ENCODE assay signal across 11 cellular contexts in genomic region chr5:97355775-97356174, GRCh38.
DNase-seq lines count a peak whose midpoint lies in the region; ATAC-seq and TF ChIP-seq lines count a peak whose summit lies in the region.
"Had no signal": no experiment of that assay in that cellular context is flagged by ENCODE, and none has a peak within 500 bp of the region (broad histone marks: within the 10 kb centered on the region; RNA-seq: fewer than 3 reads in every experiment).

No MANE protein-coding gene starts in this region.

- DNase-seq in C1 segment of cervical spinal cord (lab: John Stamatoyannopoulos, UW) (no peak), amygdala (lab: John Stamatoyannopoulos, UW) (no peak), Calu3 (no peak), COLO668 (lab: John Stamatoyannopoulos, UW; ENCODE audit: unreplicated experiment) (no peak)
- DNase-seq: DMS53, HCEC 1CT, NCI-H526 had no signal

- H3K9me3 Mint-ChIP-seq in Calu3 (ENCODE audit: low read depth, unreplicated experiment), result no peaks in the 10 kb centered on the region

- BruUV-seq in Calu3 (replicated peaks; lab: Mats Ljungman, UMichigan), result no TSS peak

- H3K36me3 Mint-ChIP-seq in Calu3 (ENCODE audit: insufficient read depth, unreplicated experiment), result no peaks in the 10 kb centered on the region

- no peak overlapping the region for H3K27ac Mint-ChIP-seq in Calu3 (ENCODE audit: unreplicated experiment)
- H3K27ac Mint-ChIP-seq: T-helper 1 cell treated with Interleukin-12 subunit alpha and Interleukin-12 subunit beta and Interleukin-4 antibody, amounts not matched to agents 30 μg/mL and 1 μg/mL, for 36 hours had no signal

- H3K27me3 Mint-ChIP-seq in Calu3 (ENCODE audit: unreplicated experiment), result no peaks in the 10 kb centered on the region

- no peaks in the 10 kb centered on the region for H3K4me1 Mint-ChIP-seq in Calu3 (ENCODE audit: low read depth, unreplicated experiment)

- CTCF ChIA-PET in Calu3 (lab: Charles Lee), result interaction anchor here (1.0 kb wide), 1 partner anchor 12 kb away, joined by 3 read pairs; no protein-coding TSS in a partner anchor

- intact Hi-C loops in Calu3 (cut with micrococcal nuclease; ENCODE audit: unreplicated experiment), result no loop called here

- no peak overlapping the region for H3K4me3 Mint-ChIP-seq in Calu3 (ENCODE audit: low read depth, unreplicated experiment)
- H3K4me3 Mint-ChIP-seq: T-helper 1 cell treated with Interleukin-12 subunit alpha and Interleukin-12 subunit beta and Interleukin-4 antibody, amounts not matched to agents 30 μg/mL and 1 μg/mL, for 36 hours had no signal

- ATAC-seq in GM19043 (IDR thresholded peaks at IDR 0.05; ENCODE audit: low read depth, unreplicated experiment) (peak; percentile 81), HG02588 (IDR thresholded peaks at IDR 0.05; ENCODE audit: unreplicated experiment) (peak; percentile 99), HG03342 (IDR thresholded peaks at IDR 0.05; ENCODE audit: unreplicated experiment) (peak; percentile 96)

- no peak for TF ChIP-seq CTCF in Calu3 (IDR thresholded peaks at IDR 0.05; ENCODE audit: unreplicated experiment)
